27 cellular contexts compared by ENCODE assay signal in genomic region chr16:10323528-10323869, GRCh38.
"Had no signal": no experiment of that assay in that cellular context is flagged by ENCODE, and none has a peak within 500 bp of the region (broad histone marks: within the 10 kb centered on the region; RNA-seq: fewer than 3 reads in every experiment).

No MANE protein-coding gene starts in this region.

- H3K4me3 ChIP-seq: esophagus muscularis mucosa, pancreas, psoas muscle, right atrium auricular region, spleen, testis, transverse colon, uterus had no signal

- H3K27ac Mint-ChIP-seq: activated naive CD8-positive, alpha-beta T cell had no signal

- H3K4me3 Mint-ChIP-seq: activated naive CD8-positive, alpha-beta T cell; naive thymus-derived CD4-positive, alpha-beta T cell; neural crest cell had no signal

- H3K9me3 Mint-ChIP-seq: neural crest cell had no signal

- H3K9me3 ChIP-seq: esophagus muscularis mucosa, pancreas, psoas muscle, right atrium auricular region, testis, transverse colon, uterus had no signal

- H3K27ac ChIP-seq: esophagus muscularis mucosa, foreskin keratinocyte, psoas muscle, right atrium auricular region, spleen, transverse colon, uterus had no signal

- H3K27me3 Mint-ChIP-seq: activated naive CD8-positive, alpha-beta T cell; naive thymus-derived CD4-positive, alpha-beta T cell had no signal

- H3K36me3 ChIP-seq: esophagus muscularis mucosa, pancreas, right atrium auricular region, spleen, transverse colon, uterus had no signal

- H3K27me3 ChIP-seq: esophagus muscularis mucosa, foreskin keratinocyte, pancreas, right atrium auricular region, spleen, testis, transverse colon, uterus had no signal

- FAIRE-seq: bronchial epithelial cell, colon, islet of Langerhans, pancreas had no signal

- DNase-seq: activated CD4-positive, alpha-beta T cell treated with anti-CD3 and anti-CD28 coated beads for 4 hours; activated CD4-positive, alpha-beta T cell treated with anti-CD3 and anti-CD28 coated beads, Interleukin-2, amount 50 U/mL, for 4 hours; activated effector memory CD4-positive, alpha-beta T cell treated with Interleukin-2 at 50 U/mL for 16 hours; activated naive CD4-positive, alpha-beta T cell treated with Interleukin-2 at 50 U/mL for 16 hours; anterior cingulate cortex; dermis blood vessel endothelial cell; effector CD4-positive, alpha-beta T cell; foreskin keratinocyte; mammary epithelial cell; midbrain; naive thymus-derived CD4-positive, alpha-beta T cell; nucleus accumbens; pancreas; psoas muscle; spleen; stimulated activated naive CD4-positive, alpha-beta T cell treated with Interleukin-2 at 50 U/mL for 16 hours; T-helper 2 cell; testis; transverse colon; uterus had no signal

- H3K4me1 ChIP-seq: foreskin keratinocyte, pancreas, psoas muscle, spleen, transverse colon, uterus had no signal

- ATAC-seq: foreskin keratinocyte; naive thymus-derived CD4-positive, alpha-beta T cell; psoas muscle had no signal
